In the genomic region with DNA sequence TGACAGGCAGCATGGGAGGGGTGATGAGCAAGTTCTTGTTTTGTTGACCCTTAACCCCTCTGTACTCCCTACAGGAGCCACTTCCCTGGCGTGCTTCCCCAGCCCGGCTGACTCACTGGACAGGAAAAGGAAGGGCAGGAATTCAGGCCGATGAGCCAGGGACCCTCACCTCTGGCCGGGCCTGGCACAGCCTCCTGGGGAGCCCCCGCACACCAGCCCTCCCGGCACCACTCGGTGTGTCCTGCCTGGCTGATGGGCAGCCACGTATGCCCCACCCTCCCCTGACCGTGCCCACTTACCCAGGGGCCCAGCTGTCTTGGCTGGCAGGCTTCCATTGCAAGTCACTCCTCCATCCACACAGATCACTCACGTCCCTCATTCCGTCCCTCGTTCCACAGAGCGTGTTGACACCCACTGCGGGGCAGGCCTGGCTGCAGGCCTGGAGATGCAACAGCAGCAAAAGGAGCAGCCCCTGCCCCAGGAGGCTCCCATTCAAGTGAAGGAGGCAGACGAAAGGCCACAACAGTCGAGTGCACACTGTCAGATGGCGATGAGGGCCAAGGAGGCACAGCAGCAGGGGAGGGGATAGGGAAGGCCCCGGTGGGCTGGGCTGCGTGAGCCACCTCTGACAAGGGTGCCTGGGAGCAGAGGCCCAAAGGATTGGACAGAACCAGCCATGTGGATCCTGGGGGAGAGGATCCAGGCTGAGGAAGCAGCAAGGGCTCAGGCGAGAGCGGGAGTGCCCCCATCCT, we compare ENCODE assay signal across 10 cellular contexts. TPM values are rescaled to one million over a fixed set of nuclear protein-coding genes. Genes with fewer than 3 reads are reported as not detected.
DNase-seq lines count a peak whose midpoint lies in the region; ATAC-seq lines count a peak whose summit lies in the region.
"Had no signal": no experiment of that assay in that cellular context is flagged by ENCODE, and none has a peak within 500 bp of the region (broad histone marks: within the 10 kb centered on the region; RNA-seq: fewer than 3 reads in every experiment).

No MANE protein-coding gene starts in this region.

- peaks cover 27% of the 10 kb centered on the region for H3K4me1 ChIP-seq in rectal smooth muscle tissue (ENCODE audit: control insufficient read depth, insufficient read depth, low read length)

- H3K36me3 ChIP-seq in rectal smooth muscle tissue (ENCODE audit: control insufficient read depth, insufficient read depth, low read length) = no peaks in the 10 kb centered on the region

- no peaks in the 10 kb centered on the region for H3K4me1 Mint-ChIP-seq in activated T-helper 2 cell treated with anti-CD3 and anti-CD28 coated beads, Interferon-gamma antibody, Interleukin-2, Interleukin-4, amounts not matched to agents 10 μg/mL and 5 μg/mL and 100 μg/mL, durations not matched to agents 14 hours and 24 hours and 36 hours (ENCODE audit: low read depth)

- H3K9ac ChIP-seq in rectal smooth muscle tissue (ENCODE audit: low read length) = no peak overlapping the region

- H3K27me3 ChIP-seq in rectal smooth muscle tissue (ENCODE audit: control insufficient read depth, insufficient read depth, low read length) = no peaks in the 10 kb centered on the region

- peaks cover 2% of the 10 kb centered on the region for H3K27me3 Mint-ChIP-seq in activated T-helper 2 cell treated with anti-CD3 and anti-CD28 coated beads, Interferon-gamma antibody, Interleukin-2, Interleukin-4, amounts not matched to agents 10 μg/mL and 5 μg/mL and 100 μg/mL, durations not matched to agents 14 hours and 24 hours and 36 hours (ENCODE audit: low read depth)

- H3K4me3 ChIP-seq in rectal smooth muscle tissue (ENCODE audit: low read length) = no peak overlapping the region

- H3K9me3 Mint-ChIP-seq in activated T-helper 2 cell treated with anti-CD3 and anti-CD28 coated beads, Interferon-gamma antibody, Interleukin-2, Interleukin-4, amounts not matched to agents 10 μg/mL and 5 μg/mL and 100 μg/mL, durations not matched to agents 14 hours and 24 hours and 36 hours = no peaks in the 10 kb centered on the region
- H3K9me3 Mint-ChIP-seq: natural killer cell had no signal

- H3K36me3 Mint-ChIP-seq in activated T-helper 2 cell treated with anti-CD3 and anti-CD28 coated beads, Interferon-gamma antibody, Interleukin-2, Interleukin-4, amounts not matched to agents 10 μg/mL and 5 μg/mL and 100 μg/mL, durations not matched to agents 14 hours and 24 hours and 36 hours (ENCODE audit: low read depth) = no peaks in the 10 kb centered on the region
- H3K36me3 Mint-ChIP-seq: natural killer cell had no signal

- ATAC-seq in GM21526 (IDR thresholded peaks at IDR 0.05; ENCODE audit: low FRiP score, unreplicated experiment) = no peak
- ATAC-seq: natural killer cell had no signal

- no peak overlapping the region for H3K4me3 Mint-ChIP-seq in activated T-helper 2 cell treated with anti-CD3 and anti-CD28 coated beads, Interferon-gamma antibody, Interleukin-2, Interleukin-4, amounts not matched to agents 10 μg/mL and 5 μg/mL and 100 μg/mL, durations not matched to agents 14 hours and 24 hours and 36 hours (ENCODE audit: low read depth)
- H3K4me3 Mint-ChIP-seq: natural killer cell had no signal

- no peak overlapping the region for H3K27ac Mint-ChIP-seq in activated T-helper 2 cell treated with anti-CD3 and anti-CD28 coated beads, Interferon-gamma antibody, Interleukin-2, Interleukin-4, amounts not matched to agents 10 μg/mL and 5 μg/mL and 100 μg/mL, durations not matched to agents 14 hours and 24 hours and 36 hours
- H3K27ac Mint-ChIP-seq: natural killer cell had no signal

- H3K27ac ChIP-seq in rectal smooth muscle tissue (ENCODE audit: low read depth, low read length) = peak overlapping the region; percentile 37

- intact Hi-C loops in activated T-helper 2 cell treated with anti-CD3 and anti-CD28 coated beads, Interferon-gamma antibody, Interleukin-2, Interleukin-4, amounts not matched to agents 10 μg/mL and 5 μg/mL and 100 μg/mL, durations not matched to agents 14 hours and 24 hours and 36 hours (cut with micrococcal nuclease) = no loop called here

- peak; percentile 88 for DNase-seq in EH (ENCODE audit: low read depth)
- peak; percentile 60 for DNase-seq in SW480 (ENCODE audit: low spot score)
- DNase-seq in glomerular visceral epithelial cell (ENCODE audit: extremely low spot score) = peak; percentile 52
- DNase-seq in activated T-helper 2 cell treated with anti-CD3 and anti-CD28 coated beads, Interferon-gamma antibody, Interleukin-2, Interleukin-4, amounts not matched to agents 10 μg/mL and 5 μg/mL and 100 μg/mL, durations not matched to agents 14 hours and 24 hours and 36 hours (ENCODE audit: low spot score) = no peak
- no peak for DNase-seq in 8988T
- DNase-seq in central memory CD4-positive, alpha-beta T cell = no peak
- DNase-seq: natural killer cell; stimulated activated naive CD4-positive, alpha-beta T cell treated with Interleukin-2 at 50 U/mL for 16 hours had no signal

RNA-seq across cellular contexts. Expression of a gene that starts 19.7 kb away (rescaled TPM):
- 24.8 and 26.4 TPM in 2 replicates for total RNA-seq in activated T-helper 2 cell treated with anti-CD3 and anti-CD28 coated beads, Interferon-gamma antibody, Interleukin-2, Interleukin-4, amounts not matched to agents 10 μg/mL and 5 μg/mL and 100 μg/mL, durations not matched to agents 14 hours and 24 hours and 36 hours

RNA-seq across cellular contexts. Expression of a gene that starts 56.0 kb away (rescaled TPM):
- not detected in 2 replicates for total RNA-seq in activated T-helper 2 cell treated with anti-CD3 and anti-CD28 coated beads, Interferon-gamma antibody, Interleukin-2, Interleukin-4, amounts not matched to agents 10 μg/mL and 5 μg/mL and 100 μg/mL, durations not matched to agents 14 hours and 24 hours and 36 hours

Comparison
In these comparisons a context has a peak if more than half of its experiments do, and no peak if none do; other contexts are left out.
1. DNase-seq: peak in EH (single experiment), SW480 (single experiment) and glomerular visceral epithelial cell (single experiment); none in activated T-helper 2 cell treated with anti-CD3 and anti-CD28 coated beads, Interferon-gamma antibody, Interleukin-2, Interleukin-4, amounts not matched to agents 10 μg/mL and 5 μg/mL and 100 μg/mL, durations not matched to agents 14 hours and 24 hours and 36 hours (single experiment), 8988T (single experiment) and central memory CD4-positive, alpha-beta T cell (single experiment).